Comparison of ENCODE assay signal across 15 cellular contexts in genomic region chr10:48495282-48496045, GRCh38.
A peak's percentile ranks its signal among the peaks of the same experiment; 100 is the strongest.
DNase-seq lines count a peak whose midpoint lies in the region; ATAC-seq, FAIRE-seq and TF ChIP-seq lines count a peak whose summit lies in the region.
"Had no signal": no experiment of that assay in that cellular context is flagged by ENCODE, and none has a peak within 500 bp of the region (broad histone marks: within the 10 kb centered on the region; RNA-seq: fewer than 3 reads in every experiment).

No MANE protein-coding gene starts in this region.

- TF ChIP-seq CTCF in right atrium auricular region (IDR thresholded peaks at IDR 0.05) (no peak), heart right ventricle (IDR thresholded peaks at IDR 0.05) (no peak), K562 (IDR thresholded peaks at IDR 0.05 in 2 of 3, conservative IDR thresholded peaks at IDR 0.05 in 1 of 3; ENCODE audit: insufficient read depth in 2 of 3, low read depth in 1 of 3, low read length in 3 of 3) (no peak), MM.1S (IDR thresholded peaks at IDR 0.05; ENCODE audit: low read length) (no peak), Calu3 (IDR thresholded peaks at IDR 0.05; ENCODE audit: unreplicated experiment) (no peak)

- intact Hi-C loops in heart right ventricle (cut with DNase I) (no loop called here), K562 (cut with micrococcal nuclease) (no loop called here), Calu3 (cut with micrococcal nuclease; ENCODE audit: unreplicated experiment) (no loop called here)

- no TSS peak for BruUV-seq in K562 (replicated peaks; lab: Mats Ljungman, UMichigan)
- no TSS peak for BruUV-seq in Calu3 (replicated peaks; lab: Mats Ljungman, UMichigan)

- in situ Hi-C loops in K562 (cut with MboI): no loop called here

- no peak for TF ChIP-seq RAD21 in K562 (CRISPR knock-in tag; conservative IDR thresholded peaks at IDR 0.05 in 1 of 2, IDR thresholded peaks at IDR 0.05 in 1 of 2)

- no peak overlapping the region for H3K4me3 Mint-ChIP-seq in activated naive CD8-positive, alpha-beta T cell treated with anti-CD3 and anti-CD28 coated beads, Interleukin-2, amount 50 U/mL, for 24 hours
- H3K4me3 Mint-ChIP-seq in Calu3 (ENCODE audit: low read depth, unreplicated experiment): no peak overlapping the region
- H3K4me3 Mint-ChIP-seq: IgD-negative memory B cell had no signal

- H4K20me1 ChIP-seq in K562 (replicated peaks; ENCODE audit: control insufficient read depth, insufficient read depth, low read length) (no peaks in the 10 kb centered on the region), MM.1S (ENCODE audit: insufficient read depth, low read length) (no peaks in the 10 kb centered on the region)

- DNase-seq in right atrium auricular region (ENCODE audit: low spot score) (peak; percentile 23), heart right ventricle (no peak), K562 (ENCODE audit: extremely low read depth in 1 of 4, low spot score in 3 of 4) (no peak), mesenteric fat pad (ENCODE audit: low spot score) (peak; percentile 47), urothelium cell line (ENCODE audit: low spot score) (no peak), MM.1S (no peak), Calu3 (no peak)
- DNase-seq in activated naive CD8-positive, alpha-beta T cell treated with anti-CD3 and anti-CD28 coated beads, Interleukin-2, amount 50 U/mL, for 24 hours: no peak
- DNase-seq: DMS153, NCI-H187 treated with DMSO at 0.1 percent for 48 hours, NCI-H526 treated with DMSO at 0.1 percent for 48 hours, SHP77 treated with DMSO at 0.1 percent for 48 hours had no signal

- peaks cover 12% of the 10 kb centered on the region for H3F3A ChIP-seq in MM.1S (ENCODE audit: insufficient read depth, low read length)

- H2AFZ ChIP-seq in K562 (ENCODE audit: low read depth, low read length) (no peak overlapping the region), MM.1S (ENCODE audit: low read length) (no peak overlapping the region)

- H3K4me2 ChIP-seq in K562 (ENCODE audit: insufficient read depth, low read length) (no peak overlapping the region), MM.1S (ENCODE audit: low read depth, low read length) (no peak overlapping the region)

- H3K4me1 ChIP-seq in right atrium auricular region (peaks cover 0 to 9% of the 10 kb centered on the region in 2 donors), heart right ventricle (peaks cover 0 to 17% (median 3%) of the 10 kb centered on the region in 9 donors), K562 (replicated peaks in 1 of 2; ENCODE audit: control insufficient read depth in 2 of 2, insufficient read depth in 2 of 2, low read length in 2 of 2) (peaks cover 36 to 53% of the 10 kb centered on the region in 2 experiments), MM.1S (ENCODE audit: low read length) (peaks cover 10% of the 10 kb centered on the region)

- no peak for TF ChIP-seq POLR2A in K562 (conservative IDR thresholded peaks at IDR 0.05)

- FAIRE-seq in K562 (lab: Jason Lieb, UNC): no peak
- FAIRE-seq in urothelium cell line (lab: Jason Lieb, UNC): peak; percentile 5
- FAIRE-seq: H1 had no signal

- peaks cover 9% of the 10 kb centered on the region for H3K4me1 Mint-ChIP-seq in activated naive CD8-positive, alpha-beta T cell treated with anti-CD3 and anti-CD28 coated beads, Interleukin-2, amount 50 U/mL, for 24 hours
- peaks cover 19% of the 10 kb centered on the region for H3K4me1 Mint-ChIP-seq in Calu3 (ENCODE audit: low read depth, unreplicated experiment)

- peaks cover 11% of the 10 kb centered on the region for H3K27me3 Mint-ChIP-seq in activated naive CD8-positive, alpha-beta T cell treated with anti-CD3 and anti-CD28 coated beads, Interleukin-2, amount 50 U/mL, for 24 hours
- H3K27me3 Mint-ChIP-seq in Calu3 (ENCODE audit: unreplicated experiment): peaks cover 28% of the 10 kb centered on the region

- no peak overlapping the region for H3K4me3 ChIP-seq in right atrium auricular region
- no peak overlapping the region for H3K4me3 ChIP-seq in heart right ventricle
- H3K4me3 ChIP-seq in K562: no peak overlapping the region
- no peak overlapping the region for H3K4me3 ChIP-seq in MM.1S (ENCODE audit: low read length)

- H3K79me2 ChIP-seq in K562 (ENCODE audit: control insufficient read depth, insufficient read depth, low read length): peaks cover 82% of the 10 kb centered on the region
- no peaks in the 10 kb centered on the region for H3K79me2 ChIP-seq in MM.1S (ENCODE audit: low read length)

- H3K9me1 ChIP-seq in K562 (ENCODE audit: control insufficient read depth, insufficient read depth, low read length): no peaks in the 10 kb centered on the region

- POLR2A ChIA-PET in K562 (lab: Yijun Ruan, JAX): interaction anchor here (0.6 to 1.5 kb wide), 4 partner anchors 8 to 92 kb away, joined by 3 to 4 read pairs (median 3); no protein-coding TSS in a partner anchor

- CTCF ChIA-PET in K562 (lab: Yijun Ruan, JAX; ENCODE audit: low intra/inter-chr PET ratio) (no interaction called here), Calu3 (lab: Charles Lee) (no interaction called here)

- no peak for TF ChIP-seq EP300 in K562 (IDR thresholded peaks at IDR 0.05; ENCODE audit: low read length)

- H3K9me2 ChIP-seq in MM.1S (replicated peaks; ENCODE audit: insufficient read depth, low read length): no peaks in the 10 kb centered on the region

- H3K9me3 ChIP-seq in right atrium auricular region: no peaks in the 10 kb centered on the region
- H3K9me3 ChIP-seq in heart right ventricle: no peaks in the 10 kb centered on the region
- H3K9me3 ChIP-seq in K562 (replicated peaks; ENCODE audit: control insufficient read depth, insufficient read depth, low read depth, low read length): no peaks in the 10 kb centered on the region
- no peaks in the 10 kb centered on the region for H3K9me3 ChIP-seq in MM.1S (replicated peaks; ENCODE audit: insufficient read depth, low read length)

- 87% methylated on average over 11 of the region's 11 CpGs for WGBS in heart right ventricle, 2 donors
- WGBS in K562 (ENCODE audit: insufficient coverage, low coverage, missing lambda C conversion rate): 87% methylated on average over 11 of the region's 11 CpGs

- no peaks in the 10 kb centered on the region for H3K9me3 Mint-ChIP-seq in activated naive CD8-positive, alpha-beta T cell treated with anti-CD3 and anti-CD28 coated beads, Interleukin-2, amount 50 U/mL, for 24 hours
- H3K9me3 Mint-ChIP-seq in Calu3 (ENCODE audit: low read depth, unreplicated experiment): no peaks in the 10 kb centered on the region
- H3K9me3 Mint-ChIP-seq: IgD-negative memory B cell had no signal

- no peak overlapping the region for H3K27ac ChIP-seq in right atrium auricular region
- no peak overlapping the region for H3K27ac ChIP-seq in heart right ventricle
- no peak overlapping the region for H3K27ac ChIP-seq in K562 (ENCODE audit: extremely low read depth, low read depth, low read length)
- H3K27ac ChIP-seq in MM.1S (ENCODE audit: low read length): no peak overlapping the region
- H3K27ac ChIP-seq: C4-2B had no signal

- H3K27me3 ChIP-seq in right atrium auricular region: no peaks in the 10 kb centered on the region
- no peaks in the 10 kb centered on the region for H3K27me3 ChIP-seq in heart right ventricle
- H3K27me3 ChIP-seq in K562 (ENCODE audit: control insufficient read depth in 2 of 2, insufficient read depth in 2 of 2, low read length in 2 of 2): no peaks in the 10 kb centered on the region
- H3K27me3 ChIP-seq in MM.1S (replicated peaks; ENCODE audit: insufficient read depth, low read length): no peaks in the 10 kb centered on the region

- no peak overlapping the region for H3K27ac Mint-ChIP-seq in activated naive CD8-positive, alpha-beta T cell treated with anti-CD3 and anti-CD28 coated beads, Interleukin-2, amount 50 U/mL, for 24 hours
- no peak overlapping the region for H3K27ac Mint-ChIP-seq in Calu3 (ENCODE audit: unreplicated experiment)
- H3K27ac Mint-ChIP-seq: IgD-negative memory B cell had no signal

- H3K36me3 Mint-ChIP-seq in activated naive CD8-positive, alpha-beta T cell treated with anti-CD3 and anti-CD28 coated beads, Interleukin-2, amount 50 U/mL, for 24 hours (ENCODE audit: low read depth): no peaks in the 10 kb centered on the region
- no peaks in the 10 kb centered on the region for H3K36me3 Mint-ChIP-seq in Calu3 (ENCODE audit: insufficient read depth, unreplicated experiment)
- H3K36me3 Mint-ChIP-seq: IgD-negative memory B cell had no signal

- H3K36me3 ChIP-seq in right atrium auricular region (no peaks in the 10 kb centered on the region), heart right ventricle (no peaks in the 10 kb centered on the region), K562 (ENCODE audit: control insufficient read depth, insufficient read depth, low read length) (peaks cover 28% of the 10 kb centered on the region; the same call in 1 of the 3 replicates), MM.1S (replicated peaks; ENCODE audit: insufficient read depth, low read length) (no peaks in the 10 kb centered on the region)

- H3K9ac ChIP-seq in K562 (ENCODE audit: insufficient read depth in 1 of 2, low read depth in 2 of 2, low read length in 2 of 2) (peak overlapping the region in 1 of 2 experiments; percentile 75; a peak in 2 of 4 replicates), MM.1S (ENCODE audit: low read length) (no peak overlapping the region)

- ATAC-seq in heart right ventricle: no peak
- ATAC-seq in K562: no peak
- ATAC-seq in activated naive CD8-positive, alpha-beta T cell treated with anti-CD3 and anti-CD28 coated beads, Interleukin-2, amount 50 U/mL, for 24 hours: no peak

TF ChIP-seq in K562, 482 proteins besides CTCF, POLR2A, EP300 and RAD21 (continues in another document):
- TF ChIP-seq ESRRA (IDR thresholded peaks at IDR 0.05; ENCODE audit: borderline replicate concordance, low read depth) (peak; percentile 65), KDM1A (IDR thresholded peaks at IDR 0.05) (0 out of 4 replicates have a peak, but pooled peaks of 1 of the 2 experiments have one; percentile 24), RBM25 (IDR thresholded peaks at IDR 0.05; ENCODE audit: low read depth, low read length, severe bottlenecking) (peak; percentile 62), FOXK1 (CRISPR knock-in tag; IDR thresholded peaks at IDR 0.05; ENCODE audit: borderline replicate concordance) (no peak)
- TF ChIP-seq, protein P1, sequence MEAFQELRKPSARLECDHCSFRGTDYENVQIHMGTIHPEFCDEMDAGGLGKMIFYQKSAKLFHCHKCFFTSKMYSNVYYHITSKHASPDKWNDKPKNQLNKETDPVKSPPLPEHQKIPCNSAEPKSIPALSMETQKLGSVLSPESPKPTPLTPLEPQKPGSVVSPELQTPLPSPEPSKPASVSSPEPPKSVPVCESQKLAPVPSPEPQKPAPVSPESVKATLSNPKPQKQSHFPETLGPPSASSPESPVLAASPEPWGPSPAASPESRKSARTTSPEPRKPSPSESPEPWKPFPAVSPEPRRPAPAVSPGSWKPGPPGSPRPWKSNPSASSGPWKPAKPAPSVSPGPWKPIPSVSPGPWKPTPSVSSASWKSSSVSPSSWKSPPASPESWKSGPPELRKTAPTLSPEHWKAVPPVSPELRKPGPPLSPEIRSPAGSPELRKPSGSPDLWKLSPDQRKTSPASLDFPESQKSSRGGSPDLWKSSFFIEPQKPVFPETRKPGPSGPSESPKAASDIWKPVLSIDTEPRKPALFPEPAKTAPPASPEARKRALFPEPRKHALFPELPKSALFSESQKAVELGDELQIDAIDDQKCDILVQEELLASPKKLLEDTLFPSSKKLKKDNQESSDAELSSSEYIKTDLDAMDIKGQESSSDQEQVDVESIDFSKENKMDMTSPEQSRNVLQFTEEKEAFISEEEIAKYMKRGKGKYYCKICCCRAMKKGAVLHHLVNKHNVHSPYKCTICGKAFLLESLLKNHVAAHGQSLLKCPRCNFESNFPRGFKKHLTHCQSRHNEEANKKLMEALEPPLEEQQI (IDR thresholded peaks at IDR 0.05): no peak

Comparison
In these comparisons a context has a peak if more than half of its experiments do, and no peak if none do; other contexts are left out.
1. DNase-seq: peak in right atrium auricular region (single experiment) and mesenteric fat pad (single experiment); none in heart right ventricle (0 of 2), K562 (0 of 4), urothelium cell line (single experiment), activated naive CD8-positive, alpha-beta T cell treated with anti-CD3 and anti-CD28 coated beads, Interleukin-2, amount 50 U/mL, for 24 hours (single experiment), MM.1S (single experiment) and Calu3 (single experiment).